In genomic region chr4:98970386-98970785, GRCh38 we compare ENCODE assay signal across 32 cellular contexts. TPM values are rescaled to one million over a fixed set of nuclear protein-coding genes. Genes with fewer than 3 reads are reported as not detected.
A peak's percentile ranks its signal among the peaks of the same experiment; 100 is the strongest.
DNase-seq lines count a peak whose midpoint lies in the region; TF ChIP-seq lines count a peak whose summit lies in the region.
"Had no signal": no experiment of that assay in that cellular context is flagged by ENCODE, and none has a peak within 500 bp of the region (broad histone marks: within the 10 kb centered on the region; RNA-seq: fewer than 3 reads in every experiment).

No MANE protein-coding gene starts in this region.

- no peak overlapping the region for H3K4me3 Mint-ChIP-seq in mesothelial cell of epicardium
- no peak overlapping the region for H3K4me3 Mint-ChIP-seq in activated naive CD4-positive, alpha-beta T cell treated with anti-CD3 and anti-CD28 coated beads, Interleukin-2, amount 10 ng/mL, durations not matched to agents 7 days and 5 days
- H3K4me3 Mint-ChIP-seq: activated CD4-positive, alpha-beta T cell treated with anti-CD3 and anti-CD28 coated beads for 36 hours; brain; effector memory CD8-positive, alpha-beta T cell; IgD-negative memory B cell; immature natural killer cell; naive thymus-derived CD4-positive, alpha-beta T cell; stimulated activated naive B cell treated with anti-CD40 and anti-IgM and Interleukin-4, amounts not matched to agents 10 μg/mL and 1 μg/mL and 100 μg/mL, for 72 hours; T-cell had no signal

- H3K4me1 Mint-ChIP-seq in mesothelial cell of epicardium, result peaks cover 17% of the 10 kb centered on the region
- no peaks in the 10 kb centered on the region for H3K4me1 Mint-ChIP-seq in activated naive CD4-positive, alpha-beta T cell treated with anti-CD3 and anti-CD28 coated beads, Interleukin-2, amount 10 ng/mL, durations not matched to agents 7 days and 5 days
- H3K4me1 Mint-ChIP-seq: activated CD4-positive, alpha-beta T cell treated with anti-CD3 and anti-CD28 coated beads for 36 hours; immature natural killer cell; T-cell had no signal

- H3K27ac ChIP-seq in ACC112 (ENCODE audit: low read depth, low read length) (no peak overlapping the region), SK-N-MC (peak overlapping the region; percentile 83)
- H3K27ac ChIP-seq: adrenal gland, C4-2B, colonic mucosa, esophagus squamous epithelium, gastrocnemius medialis, hepatocyte, left lung, ovary, RWPE1, spleen, suprapubic skin had no signal

- H3K27me3 Mint-ChIP-seq in mesothelial cell of epicardium (ENCODE audit: low read depth), result no peaks in the 10 kb centered on the region
- H3K27me3 Mint-ChIP-seq in activated naive CD4-positive, alpha-beta T cell treated with anti-CD3 and anti-CD28 coated beads, Interleukin-2, amount 10 ng/mL, durations not matched to agents 7 days and 5 days, result no peaks in the 10 kb centered on the region
- H3K27me3 Mint-ChIP-seq: activated CD4-positive, alpha-beta T cell treated with anti-CD3 and anti-CD28 coated beads for 36 hours; stimulated activated naive B cell treated with anti-CD40 and anti-IgM and Interleukin-4, amounts not matched to agents 10 μg/mL and 1 μg/mL and 100 μg/mL, for 72 hours had no signal

- no peaks in the 10 kb centered on the region for H3K9me3 Mint-ChIP-seq in mesothelial cell of epicardium
- no peaks in the 10 kb centered on the region for H3K9me3 Mint-ChIP-seq in activated naive CD4-positive, alpha-beta T cell treated with anti-CD3 and anti-CD28 coated beads, Interleukin-2, amount 10 ng/mL, durations not matched to agents 7 days and 5 days
- H3K9me3 Mint-ChIP-seq: brain; effector memory CD8-positive, alpha-beta T cell; IgD-negative memory B cell; immature natural killer cell; naive thymus-derived CD4-positive, alpha-beta T cell; stimulated activated naive B cell treated with anti-CD40 and anti-IgM and Interleukin-4, amounts not matched to agents 10 μg/mL and 1 μg/mL and 100 μg/mL, for 72 hours; T-cell had no signal

- CTCF ChIA-PET in activated naive CD4-positive, alpha-beta T cell treated with anti-CD3 and anti-CD28 coated beads, Interleukin-2, amount 10 ng/mL, durations not matched to agents 7 days and 5 days (lab: Charles Lee), result no interaction called here

- H3K4me3 ChIP-seq in ACC112 (ENCODE audit: low read depth, low read length) (no peak overlapping the region), SK-N-MC (peak overlapping the region; percentile 56)
- H3K4me3 ChIP-seq: adrenal gland, colonic mucosa, esophagus squamous epithelium, gastrocnemius medialis, hepatocyte, left lung, ovary, spleen, suprapubic skin had no signal

- H3K36me3 ChIP-seq in ACC112 (ENCODE audit: insufficient read depth, low read length), result no peaks in the 10 kb centered on the region
- H3K36me3 ChIP-seq in SK-N-MC (ENCODE audit: insufficient read depth, low read length), result no peaks in the 10 kb centered on the region
- H3K36me3 ChIP-seq: adrenal gland, colonic mucosa, esophagus squamous epithelium, gastrocnemius medialis, left lung, ovary, spleen, suprapubic skin had no signal

- peak overlapping the region; percentile 50 for H3K9ac ChIP-seq in SK-N-MC (ENCODE audit: insufficient read length)

- no peaks in the 10 kb centered on the region for H3K9me3 ChIP-seq in SK-N-MC (ENCODE audit: low read depth, low read length)
- H3K9me3 ChIP-seq: adrenal gland, colonic mucosa, esophagus squamous epithelium, gastrocnemius medialis, left lung, ovary, spleen, suprapubic skin had no signal

- H2AFZ ChIP-seq in ACC112 (ENCODE audit: low read length, unreplicated experiment), result peak overlapping the region; percentile 13
- H2AFZ ChIP-seq: hepatocyte had no signal

- in situ Hi-C loops in KBM-7 (cut with MboI; ENCODE audit: low pct_unique_long_range_greater_than_20kb, low sequenced_read_pairs), result no loop called here

- no peaks in the 10 kb centered on the region for H3K27me3 ChIP-seq in ACC112 (ENCODE audit: insufficient read depth, low read length)
- H3K27me3 ChIP-seq: adrenal gland, colonic mucosa, esophagus squamous epithelium, gastrocnemius medialis, hepatocyte, left lung, ovary, spleen, suprapubic skin had no signal

- no peaks in the 10 kb centered on the region for H3K4me1 ChIP-seq in ACC112 (ENCODE audit: control insufficient read depth, insufficient read depth, low read length, unreplicated experiment)
- H3K4me1 ChIP-seq: adrenal gland, colonic mucosa, gastrocnemius medialis, left lung, spleen, suprapubic skin had no signal

- peak overlapping the region; percentile 32 for H3K27ac Mint-ChIP-seq in mesothelial cell of epicardium
- H3K27ac Mint-ChIP-seq in activated naive CD4-positive, alpha-beta T cell treated with anti-CD3 and anti-CD28 coated beads, Interleukin-2, amount 10 ng/mL, durations not matched to agents 7 days and 5 days, result no peak overlapping the region
- H3K27ac Mint-ChIP-seq: activated CD4-positive, alpha-beta T cell treated with anti-CD3 and anti-CD28 coated beads for 36 hours; brain; effector memory CD8-positive, alpha-beta T cell; IgD-negative memory B cell; immature natural killer cell; naive thymus-derived CD4-positive, alpha-beta T cell; stimulated activated naive B cell treated with anti-CD40 and anti-IgM and Interleukin-4, amounts not matched to agents 10 μg/mL and 1 μg/mL and 100 μg/mL, for 72 hours; T-cell had no signal

- H3K36me3 Mint-ChIP-seq in mesothelial cell of epicardium, result no peaks in the 10 kb centered on the region
- no peaks in the 10 kb centered on the region for H3K36me3 Mint-ChIP-seq in activated naive CD4-positive, alpha-beta T cell treated with anti-CD3 and anti-CD28 coated beads, Interleukin-2, amount 10 ng/mL, durations not matched to agents 7 days and 5 days
- H3K36me3 Mint-ChIP-seq: brain; immature natural killer cell; naive thymus-derived CD4-positive, alpha-beta T cell; stimulated activated naive B cell treated with anti-CD40 and anti-IgM and Interleukin-4, amounts not matched to agents 10 μg/mL and 1 μg/mL and 100 μg/mL, for 72 hours; T-cell had no signal

- H3K79me2 ChIP-seq in ACC112 (ENCODE audit: control insufficient read depth, insufficient read depth, low read length, unreplicated experiment), result no peaks in the 10 kb centered on the region
- H3K79me2 ChIP-seq: hepatocyte had no signal

- no peak for TF ChIP-seq CTCF in mesothelial cell of epicardium (IDR thresholded peaks at IDR 0.05; ENCODE audit: unreplicated experiment)

- peak; percentile 29 for DNase-seq in KBM-7
- no peak for DNase-seq in SK-N-MC (ENCODE audit: low read depth, low spot score)
- no peak for DNase-seq in mesothelial cell of epicardium (ENCODE audit: low spot score in 2 of 2, unreplicated experiment in 2 of 2)
- DNase-seq in hippocampal formation (lab: John Stamatoyannopoulos, UW), result no peak
- DNase-seq in NK-92 treated with Interleukin-12 subunit alpha and Interleukin-12 subunit beta, amount 100 ng/mL, for 24 hours (lab: John Stamatoyannopoulos, UW), result no peak
- no peak for DNase-seq in activated naive CD4-positive, alpha-beta T cell treated with anti-CD3 and anti-CD28 coated beads, Interleukin-2, amount 10 ng/mL, durations not matched to agents 7 days and 5 days
- DNase-seq: activated CD4-positive, alpha-beta T cell treated with anti-CD3 and anti-CD28 coated beads for 36 hours; activated CD8-positive, alpha-beta memory T cell treated with anti-CD3 and anti-CD28 coated beads for 24 hours; activated T-cell treated with anti-CD3 and anti-CD28 coated beads, Interleukin-2, amount 50 U/mL, for 1 hour; adrenal gland; colonic mucosa; effector memory CD8-positive, alpha-beta T cell; esophagus squamous epithelium; gastrocnemius medialis; immature natural killer cell; left lung; MM.1S; naive thymus-derived CD4-positive, alpha-beta T cell; NCI-H1694; NCI-H526 treated with DMSO at 0.1 percent for 48 hours; ovary; spleen; stimulated activated CD4-positive, alpha-beta T cell treated with anti-CD3 and anti-CD28 coated beads, Interleukin-2, amount 100 ng/mL, for 48 hours; stimulated activated naive B cell treated with anti-CD40 and anti-IgM and Interleukin-4, amounts not matched to agents 10 μg/mL and 1 μg/mL and 100 μg/mL, for 72 hours; T-cell had no signal

RNA-seq across cellular contexts. Expression of gene METAP1, which starts 25.1 kb away (rescaled TPM):
- 51.1 to 53.5 TPM (median 51.6 TPM) in 3 replicates for total RNA-seq in mesothelial cell of epicardium

RNA-seq across cellular contexts. Expression of gene EIF4E, which starts 41.5 kb away (rescaled TPM):
- total RNA-seq in mesothelial cell of epicardium, result 87.9 to 90.6 TPM (median 88.4 TPM) in 3 replicates
